Comparison of ENCODE assay signal across 10 cellular contexts in genomic region chr19:54201980-54202379, GRCh38. TPM values are rescaled to one million over a fixed set of nuclear protein-coding genes. Genes with fewer than 3 reads are reported as not detected.
DNase-seq lines count a peak whose midpoint lies in the region; ATAC-seq, FAIRE-seq and TF ChIP-seq lines count a peak whose summit lies in the region.
"Had no signal": no experiment of that assay in that cellular context is flagged by ENCODE, and none has a peak within 500 bp of the region (broad histone marks: within the 10 kb centered on the region; RNA-seq: fewer than 3 reads in every experiment).

No MANE protein-coding gene starts in this region.

- H3K9me2 ChIP-seq in GM23338 (ENCODE audit: insufficient read depth), result no peaks in the 10 kb centered on the region

- H3K36me3 Mint-ChIP-seq in GM23338 (ENCODE audit: low read depth), result peaks cover 67% of the 10 kb centered on the region
- peaks cover 50% of the 10 kb centered on the region for H3K36me3 Mint-ChIP-seq in T-cell

- ATAC-seq in GM23338, result no peak
- ATAC-seq in T-cell (replicated peaks in 1 of 4), result no peak
- ATAC-seq in gastrocnemius medialis, result no peak
- no peak for ATAC-seq in GM18502 (IDR thresholded peaks at IDR 0.05; ENCODE audit: poor library complexity, unreplicated experiment)

- intact Hi-C loops in gastrocnemius medialis (cut with DNase I; ENCODE audit: low total_unique reads), result loop anchor here (5.0 to 10.0 kb wide), 3 partner anchors 40 to 1403 kb away; partner anchors contain the start of genes ZNF524 and ZNF865

- H3K4me1 Mint-ChIP-seq in GM23338, result peaks cover 44% of the 10 kb centered on the region
- H3K4me1 Mint-ChIP-seq in T-cell, result peaks cover 63 to 68% (median 66%) of the 10 kb centered on the region in 3 donors

- H3K27me3 Mint-ChIP-seq in GM23338 (ENCODE audit: insufficient read depth, low read depth, poor library complexity) (peaks cover 42% of the 10 kb centered on the region), T-cell (no peaks in the 10 kb centered on the region)

- H3K27ac Mint-ChIP-seq in GM23338 (peak overlapping the region; percentile 100), T-cell (peak overlapping the region; percentile 82 to 98)

- TF ChIP-seq POLR2A in gastrocnemius medialis (IDR thresholded peaks at IDR 0.05), result no peak
- no peak for TF ChIP-seq POLR2A in erythroblast (IDR thresholded peaks at IDR 0.05; ENCODE audit: low read length)

- no peak for FAIRE-seq in HTR-8/SVneo (lab: Jason Lieb, UNC)

- TF ChIP-seq CTCF in GM23338 (conservative IDR thresholded peaks at IDR 0.05; ENCODE audit: low read depth in 2 of 2), result no peak
- no peak for TF ChIP-seq CTCF in foreskin fibroblast (IDR thresholded peaks at IDR 0.05; ENCODE audit: low read depth, low read length)
- no peak for TF ChIP-seq CTCF in gastrocnemius medialis (IDR thresholded peaks at IDR 0.05 in 4 of 5, conservative IDR thresholded peaks at IDR 0.05 in 1 of 5)

- peak overlapping the region; percentile 89 for H3K4me3 ChIP-seq in GM23338
- peak overlapping the region; percentile 93 to 97 for H3K4me3 ChIP-seq in foreskin fibroblast (ENCODE audit: low read depth in 1 of 2, low read length in 2 of 2)
- H3K4me3 ChIP-seq in gastrocnemius medialis, result peak overlapping the region; percentile 76 to 86 (median 77)

- H3K9me3 Mint-ChIP-seq in GM23338 (peaks cover 4% of the 10 kb centered on the region), T-cell (no peaks in the 10 kb centered on the region)

- POLR2A ChIA-PET in T-cell (lab: Charles Lee), result no interaction called here

- peaks cover 61% of the 10 kb centered on the region for H4K20me1 ChIP-seq in GM23338 (replicated peaks; ENCODE audit: insufficient read depth)

- H3K4me2 ChIP-seq in GM23338, result peak overlapping the region; percentile 100

- CTCF ChIA-PET in T-cell (lab: Charles Lee), result no interaction called here

- H3K27me3 ChIP-seq in GM23338 (ENCODE audit: insufficient read depth) (no peaks in the 10 kb centered on the region), gastrocnemius medialis (no peaks in the 10 kb centered on the region)

- H3K36me3 ChIP-seq in GM23338 (ENCODE audit: insufficient read depth) (peaks cover 60% of the 10 kb centered on the region), gastrocnemius medialis (peaks cover 0 to 49% of the 10 kb centered on the region in 2 donors)

- no peak overlapping the region for H2AFZ ChIP-seq in GM23338

- H3K4me1 ChIP-seq in GM23338 (ENCODE audit: insufficient read depth) (peaks cover 40% of the 10 kb centered on the region), gastrocnemius medialis (peaks cover 53 to 54% of the 10 kb centered on the region in 2 donors)

- in situ Hi-C loops in gastrocnemius medialis (cut with MboI; ENCODE audit: low sequenced_read_pairs in 4 of 4), result loop anchor here in 1 of 4 donors (10.0 kb wide), 1 partner anchor 253 kb away; no protein-coding TSS in a partner anchor

- H3K27ac ChIP-seq in GM23338 (ENCODE audit: low read depth), result peak overlapping the region; percentile 60
- peak overlapping the region; percentile 88 to 95 (median 92) for H3K27ac ChIP-seq in gastrocnemius medialis

- peaks cover 58% of the 10 kb centered on the region for H3F3A ChIP-seq in GM23338 (replicated peaks; ENCODE audit: low read depth)

- no peak for DNase-seq in GM23338 (ENCODE audit: low spot score)
- no peak for DNase-seq in T-cell
- DNase-seq in foreskin fibroblast, result no peak
- DNase-seq in gastrocnemius medialis, result no peak
- no peak for DNase-seq in HTR-8/SVneo (ENCODE audit: insufficient read length, low spot score)
- no peak for DNase-seq in dedifferentiated amniotic fluid mesenchymal stem cell (ENCODE audit: extremely low spot score)
- no peak for DNase-seq in erythroblast (lab: John Stamatoyannopoulos, UW)
- DNase-seq: stimulated activated CD4-positive, alpha-beta T cell treated with anti-CD3 and anti-CD28 coated beads, Interleukin-4, amount 100 ng/mL, for 24 hours had no signal

- peaks cover 65% of the 10 kb centered on the region for H3K79me2 ChIP-seq in GM23338 (replicated peaks; ENCODE audit: insufficient read depth)

- H3K4me3 Mint-ChIP-seq in GM23338 (peak overlapping the region; percentile 96), T-cell (peak overlapping the region; percentile 96 to 100 (median 99))

- H3K9me3 ChIP-seq in gastrocnemius medialis, result no peaks in the 10 kb centered on the region

TF ChIP-seq in GM23338, 12 proteins besides CTCF, POLR2A, EP300 and RAD21 (continues in another document):
- TF ChIP-seq ZNF114 (CRISPR knock-in tag; IDR thresholded peaks at IDR 0.05) (no peak), ZNF462 (CRISPR knock-in tag; IDR thresholded peaks at IDR 0.05) (no peak), CREB1 (CRISPR knock-in tag; IDR thresholded peaks at IDR 0.05; ENCODE audit: low read depth) (no peak)

RNA-seq across cellular contexts. Expression of gene RPS9, which starts 1.3 kb away (rescaled TPM):
- total RNA-seq in GM23338 (2014; rRNA removed; shearing (Covaris generic)), result 1,754 and 2,101 TPM in 2 replicates
- polyA plus RNA-seq in GM23338 (2016; fragmentation: Nextera tagmentation; extraction: Ambion mirVana), result 1,060 and 1,149 TPM in 2 replicates
- total RNA-seq in T-cell (1,000 to 10,000 TPM; 1,706 to 1,922 (median 1,806) TPM), gastrocnemius medialis (1,000 to 10,000 TPM; 1,002 to 1,381 (median 1,253) TPM)

RNA-seq across cellular contexts. Expression of gene TSEN34, which starts 10.9 kb away (rescaled TPM):
- 51.2 and 53.4 TPM in 2 replicates for total RNA-seq in GM23338 (2014; rRNA removed; shearing (Covaris generic))
- polyA plus RNA-seq in GM23338 (2016; fragmentation: Nextera tagmentation; extraction: Ambion mirVana), result 33.0 and 36.6 TPM in 2 replicates
- total RNA-seq in T-cell, result 10 to 100 TPM in 4 of 5 donors, 1 to 10 TPM in 1; 9.5 to 28.5 (median 23.5) TPM
- total RNA-seq in gastrocnemius medialis, result 10 to 100 TPM; 40.9 to 48.9 (median 43.9) TPM

RNA-seq across cellular contexts. Expression of gene MBOAT7, which starts 12.6 kb away (rescaled TPM):
- total RNA-seq in GM23338 (2014; rRNA removed; shearing (Covaris generic)), result 140 and 184 TPM in 2 replicates
- 73.5 and 77.8 TPM in 2 replicates for polyA plus RNA-seq in GM23338 (2016; fragmentation: Nextera tagmentation; extraction: Ambion mirVana)
- total RNA-seq in T-cell, result 10 to 100 TPM; 24.0 to 44.8 (median 38.9) TPM
- total RNA-seq in gastrocnemius medialis, result 10 to 100 TPM; 11.6 to 36.4 (median 19.3) TPM

RNA-seq across cellular contexts. Expression of gene LILRB3, which starts 20.8 kb away (rescaled TPM):
- not detected in 2 replicates for total RNA-seq in GM23338 (2014; rRNA removed; shearing (Covaris generic))
- polyA plus RNA-seq in GM23338 (2016; fragmentation: Nextera tagmentation; extraction: Ambion mirVana), result not detected in 2 replicates
- 1 to 10 TPM in 3 of 5 donors, under 1 TPM in 2; 0.72 to 2.8 (median 1.1) TPM for total RNA-seq in T-cell
- 1 to 10 TPM in 2 of 4 donors, under 1 TPM in 1, not detected in 1; 0.51 to 7.1 (median 3.6) TPM for total RNA-seq in gastrocnemius medialis
- total RNA-seq: activated CD8-positive, alpha-beta memory T cell treated with anti-CD3 and anti-CD28 coated beads for 36 hours had no signal

RNA-seq across cellular contexts. Expression of gene TMC4, which starts 29.0 kb away (rescaled TPM):
- 0.58 and 2.3 TPM in 2 replicates for total RNA-seq in GM23338 (2014; rRNA removed; shearing (Covaris generic))
- 7.8 and 8.2 TPM in 2 replicates for polyA plus RNA-seq in GM23338 (2016; fragmentation: Nextera tagmentation; extraction: Ambion mirVana)
- total RNA-seq in T-cell (1 to 10 TPM in 4 of 5 donors, under 1 TPM in 1; 0.78 to 2.6 (median 1.4) TPM), gastrocnemius medialis (1 to 10 TPM in 1 of 4 donors, under 1 TPM in 1, not detected in 2; 0.87 to 1.6 TPM)
- total RNA-seq: activated CD8-positive, alpha-beta memory T cell treated with anti-CD3 and anti-CD28 coated beads for 36 hours had no signal
